9 cellular contexts compared by ENCODE assay signal in genomic region chr7:47327306-47327697, GRCh38.
DNase-seq lines count a peak whose midpoint lies in the region; ATAC-seq and TF ChIP-seq lines count a peak whose summit lies in the region.
"Had no signal": no experiment of that assay in that cellular context is flagged by ENCODE, and none has a peak within 500 bp of the region (broad histone marks: within the 10 kb centered on the region; RNA-seq: fewer than 3 reads in every experiment).

No MANE protein-coding gene starts in this region.

- CTCF ChIA-PET in Panc1 (lab: Charles Lee): no interaction called here

- ATAC-seq in Panc1 (peak; percentile 7; the same call in 1 of the 2 replicates), thoracic aorta (ENCODE audit: insufficient number of reproducible peaks, low FRiP score, low read depth) (no peak), GM19463 (IDR thresholded peaks at IDR 0.05; ENCODE audit: unreplicated experiment) (no peak), HG02763 (IDR thresholded peaks at IDR 0.05; ENCODE audit: unreplicated experiment) (no peak)

- no peak overlapping the region for H3K4me3 ChIP-seq in Panc1 (ENCODE audit: low read depth in 2 of 2, low read length in 2 of 2)
- H3K4me3 ChIP-seq in esophagus squamous epithelium: peak overlapping the region in 2 of 4 donors; percentile 13 to 31
- H3K4me3 ChIP-seq in mucosa of rectum (ENCODE audit: low read length in 2 of 2): no peak overlapping the region
- peak overlapping the region; percentile 35 for H3K4me3 ChIP-seq in thoracic aorta

- H3K27ac ChIP-seq in Panc1 (ENCODE audit: low read length) (no peak overlapping the region; the same call in 1 of the 2 replicates), esophagus squamous epithelium (peak overlapping the region; percentile 12 to 77 (median 74)), mucosa of rectum (ENCODE audit: low read depth in 2 of 2, low read length in 2 of 2) (peak overlapping the region; percentile 68 to 72), thoracic aorta (peak overlapping the region; percentile 85)

- no peak for DNase-seq in Panc1 (ENCODE audit: low read depth, low spot score)
- no peak for DNase-seq in esophagus squamous epithelium (lab: John Stamatoyannopoulos, UW)
- no peak for DNase-seq in thoracic aorta (ENCODE audit: low spot score)
- no peak for DNase-seq in stimulated activated CD4-positive, alpha-beta T cell treated with anti-CD3 and anti-CD28 coated beads, Interleukin-4, amount 100 ng/mL, for 1 hour
- no peak for DNase-seq in GOT3 (lab: John Stamatoyannopoulos, UW)
- DNase-seq: NCI-H2107 had no signal

- H3K9me3 ChIP-seq in Panc1 (ENCODE audit: control insufficient read depth, insufficient read depth, low read depth, low read length) (no peaks in the 10 kb centered on the region), esophagus squamous epithelium (no peaks in the 10 kb centered on the region), mucosa of rectum (ENCODE audit: control insufficient read depth in 2 of 2, low read length in 2 of 2) (no peaks in the 10 kb centered on the region), thoracic aorta (no peaks in the 10 kb centered on the region)

- peak overlapping the region in 1 of 2 donors; percentile 45 for H3K9ac ChIP-seq in mucosa of rectum (ENCODE audit: low read depth in 1 of 2, low read length in 2 of 2)

- intact Hi-C loops in Panc1 (cut with micrococcal nuclease; ENCODE audit: unreplicated experiment) (no loop called here), esophagus squamous epithelium (cut with DNase I) (no loop called here)

- BruUV-seq in Panc1 (replicated peaks; lab: Mats Ljungman, UMichigan): no TSS peak

- TF ChIP-seq POLR2A in esophagus squamous epithelium (IDR thresholded peaks at IDR 0.05): no peak

- H3K27me3 ChIP-seq in Panc1 (ENCODE audit: control insufficient read depth, insufficient read depth, low read length): no peaks in the 10 kb centered on the region
- H3K27me3 ChIP-seq in esophagus squamous epithelium: no peaks in the 10 kb centered on the region
- no peaks in the 10 kb centered on the region for H3K27me3 ChIP-seq in mucosa of rectum (ENCODE audit: control insufficient read depth in 2 of 2, insufficient read depth in 2 of 2, low read length in 2 of 2)
- no peaks in the 10 kb centered on the region for H3K27me3 ChIP-seq in thoracic aorta (replicated peaks; ENCODE audit: insufficient read depth)

- TF ChIP-seq CTCF in Panc1 (IDR thresholded peaks at IDR 0.05) (no peak), esophagus squamous epithelium (IDR thresholded peaks at IDR 0.05) (no peak), thoracic aorta (IDR thresholded peaks at IDR 0.05) (no peak)

- POLR2A ChIA-PET in Panc1 (lab: Charles Lee): no interaction called here

- 62 to 69% methylated on average over 5 to 7 of the region's 7 CpGs for WGBS in esophagus squamous epithelium, 2 donors

- H3K36me3 ChIP-seq in Panc1 (ENCODE audit: control insufficient read depth, insufficient read depth, low read length): peaks cover 26% of the 10 kb centered on the region
- H3K36me3 ChIP-seq in esophagus squamous epithelium: no peaks in the 10 kb centered on the region
- peaks cover 15 to 31% of the 10 kb centered on the region in 2 donors for H3K36me3 ChIP-seq in mucosa of rectum (ENCODE audit: control insufficient read depth in 2 of 2, insufficient read depth in 2 of 2, low read length in 2 of 2)
- H3K36me3 ChIP-seq in thoracic aorta: no peaks in the 10 kb centered on the region

- in situ Hi-C loops in Panc1 (cut with HindIII; ENCODE audit: low pct_unique_long_range_greater_than_20kb, low sequenced_read_pairs): no loop called here

- H3K4me1 ChIP-seq in Panc1 (ENCODE audit: control insufficient read depth, insufficient read depth, low read length) (peaks cover 44% of the 10 kb centered on the region), esophagus squamous epithelium (peaks cover 13 to 43% (median 40%) of the 10 kb centered on the region in 3 donors), mucosa of rectum (ENCODE audit: control insufficient read depth in 2 of 2, insufficient read depth in 2 of 2, low read length in 2 of 2) (peaks cover 23 to 32% of the 10 kb centered on the region in 2 donors), thoracic aorta (ENCODE audit: control insufficient read depth in 1 of 2, low read depth in 2 of 2) (peaks cover 27 to 40% of the 10 kb centered on the region in 2 donors)
